20 cellular contexts compared by ENCODE assay signal in genomic region chr6:22878706-22879105, GRCh38.
"Had no signal": no experiment of that assay in that cellular context is flagged by ENCODE, and none has a peak within 500 bp of the region (broad histone marks: within the 10 kb centered on the region; RNA-seq: fewer than 3 reads in every experiment).

No MANE protein-coding gene starts in this region.

- H3K36me3 ChIP-seq: lower lobe of right lung, suprapubic skin had no signal

- H3K9me3 ChIP-seq: lower lobe of right lung, psoas muscle, suprapubic skin had no signal

- DNase-seq: activated CD4-positive, alpha-beta T cell treated with anti-CD3 and anti-CD28 coated beads, Interleukin-2, amount 50 U/mL, for 1 hour; activated CD4-positive, CD25-positive, alpha-beta regulatory T cell treated with anti-CD3 and anti-CD28 coated beads, Interleukin-2, amount 50 U/mL, for 72 hours; activated CD8-positive, alpha-beta memory T cell treated with anti-CD3 and anti-CD28 coated beads, Interleukin-2, amount 50 U/mL, for 4 hours; activated effector memory CD4-positive, alpha-beta T cell treated with Interleukin-2 at 50 U/mL for 16 hours; activated naive CD4-positive, alpha-beta T cell treated with anti-CD3 and anti-CD28 coated beads, Interleukin-2, amount 10 ng/mL, durations not matched to agents 7 days and 5 days; activated naive CD8-positive, alpha-beta T cell treated with anti-CD3 and anti-CD28 coated beads, Interleukin-2, amount 50 U/mL, for 24 hours; activated T-cell treated with anti-CD3 and anti-CD28 coated beads, Interleukin-2, amount 50 U/mL, for 4 hours; aorta; dorsolateral prefrontal cortex; glutamatergic neuron; hippocampal formation; islet precursor cell; lower lobe of right lung; psoas muscle; right cardiac atrium; small intestine; stimulated activated CD4-positive, alpha-beta T cell treated with anti-CD3 and anti-CD28 coated beads, Interleukin-4, amount 100 ng/mL, for 1 hour; stimulated activated naive CD8-positive, alpha-beta T cell treated with anti-CD3 and anti-CD28 coated beads, Interleukin-15, amount 100 ng/mL, for 72 hours had no signal

- ATAC-seq: activated naive CD8-positive, alpha-beta T cell treated with anti-CD3 and anti-CD28 coated beads, Interleukin-2, amount 50 U/mL, for 24 hours; activated T-cell treated with anti-CD3 and anti-CD28 coated beads, Interleukin-2, amount 50 U/mL, for 4 hours; lower lobe of right lung; psoas muscle; right cardiac atrium; stimulated activated naive CD8-positive, alpha-beta T cell treated with anti-CD3 and anti-CD28 coated beads, Interleukin-15, amount 100 ng/mL, for 72 hours had no signal

- H3K4me3 Mint-ChIP-seq: activated naive CD4-positive, alpha-beta T cell treated with anti-CD3 and anti-CD28 coated beads, Interleukin-2, amount 10 ng/mL, durations not matched to agents 7 days and 5 days; activated naive CD8-positive, alpha-beta T cell treated with anti-CD3 and anti-CD28 coated beads, Interleukin-2, amount 50 U/mL, for 24 hours; activated T-cell treated with anti-CD3 and anti-CD28 coated beads, Interleukin-2, amount 50 U/mL, for 4 hours; mesothelial cell of epicardium; stimulated activated naive CD8-positive, alpha-beta T cell treated with anti-CD3 and anti-CD28 coated beads, Interleukin-15, amount 100 ng/mL, for 72 hours had no signal

- H3K4me3 ChIP-seq: lower lobe of right lung, psoas muscle, suprapubic skin had no signal

- H3K27me3 Mint-ChIP-seq: activated naive CD4-positive, alpha-beta T cell treated with anti-CD3 and anti-CD28 coated beads, Interleukin-2, amount 10 ng/mL, durations not matched to agents 7 days and 5 days; activated naive CD8-positive, alpha-beta T cell treated with anti-CD3 and anti-CD28 coated beads, Interleukin-2, amount 50 U/mL, for 24 hours; stimulated activated naive CD8-positive, alpha-beta T cell treated with anti-CD3 and anti-CD28 coated beads, Interleukin-15, amount 100 ng/mL, for 72 hours had no signal

- H3K4me1 Mint-ChIP-seq: activated naive CD4-positive, alpha-beta T cell treated with anti-CD3 and anti-CD28 coated beads, Interleukin-2, amount 10 ng/mL, durations not matched to agents 7 days and 5 days; activated naive CD8-positive, alpha-beta T cell treated with anti-CD3 and anti-CD28 coated beads, Interleukin-2, amount 50 U/mL, for 24 hours; stimulated activated naive CD8-positive, alpha-beta T cell treated with anti-CD3 and anti-CD28 coated beads, Interleukin-15, amount 100 ng/mL, for 72 hours had no signal

- H3K36me3 Mint-ChIP-seq: activated naive CD4-positive, alpha-beta T cell treated with anti-CD3 and anti-CD28 coated beads, Interleukin-2, amount 10 ng/mL, durations not matched to agents 7 days and 5 days; mesothelial cell of epicardium had no signal

- H3K27me3 ChIP-seq: dorsolateral prefrontal cortex, suprapubic skin had no signal

- H3K27ac ChIP-seq: psoas muscle, suprapubic skin had no signal

- H3K27ac Mint-ChIP-seq: activated naive CD4-positive, alpha-beta T cell treated with anti-CD3 and anti-CD28 coated beads, Interleukin-2, amount 10 ng/mL, durations not matched to agents 7 days and 5 days; activated naive CD8-positive, alpha-beta T cell treated with anti-CD3 and anti-CD28 coated beads, Interleukin-2, amount 50 U/mL, for 24 hours; stimulated activated naive CD8-positive, alpha-beta T cell treated with anti-CD3 and anti-CD28 coated beads, Interleukin-15, amount 100 ng/mL, for 72 hours had no signal

- H3K9me3 Mint-ChIP-seq: activated naive CD8-positive, alpha-beta T cell treated with anti-CD3 and anti-CD28 coated beads, Interleukin-2, amount 50 U/mL, for 24 hours; stimulated activated naive CD8-positive, alpha-beta T cell treated with anti-CD3 and anti-CD28 coated beads, Interleukin-15, amount 100 ng/mL, for 72 hours had no signal
